In genomic region chr3:5019411-5020261, GRCh38 we compare ENCODE assay signal across 8 cellular contexts. TPM values are rescaled to one million over a fixed set of nuclear protein-coding genes. Genes with fewer than 3 reads are reported as not detected.
DNase-seq lines count a peak whose midpoint lies in the region; ATAC-seq and TF ChIP-seq lines count a peak whose summit lies in the region.

No MANE protein-coding gene starts in this region.

- H2AFZ ChIP-seq in HCT116 (ENCODE audit: low read depth, low read length, poor library complexity, severe bottlenecking) (no peak overlapping the region), MM.1S (ENCODE audit: low read length) (no peak overlapping the region)

- TF ChIP-seq POLR2A in HCT116 (IDR thresholded peaks at IDR 0.05; ENCODE audit: borderline replicate concordance, extremely low read depth, insufficient read depth, insufficient read length) = no peak

- POLR2A ChIA-PET in HCT116 (lab: Charles Lee) = interaction anchor here (1.9 kb wide), 1 partner anchor 27 kb away, joined by 5 read pairs; no protein-coding TSS in a partner anchor

- H3K9me2 ChIP-seq in HCT116 (ENCODE audit: insufficient read depth) = no peaks in the 10 kb centered on the region
- H3K9me2 ChIP-seq in MM.1S (replicated peaks; ENCODE audit: insufficient read depth, low read length) = no peaks in the 10 kb centered on the region

- TF ChIP-seq RAD21 in HCT116 (IDR thresholded peaks at IDR 0.05; ENCODE audit: low read depth) = no peak

- no TSS peak for BruUV-seq in HCT116 (replicated peaks; lab: Mats Ljungman, UMichigan)

- H3K9me3 ChIP-seq in HCT116 (ENCODE audit: control insufficient read depth in 1 of 2, insufficient read depth in 1 of 2, low read depth in 1 of 2, low read length in 2 of 2) (no peaks in the 10 kb centered on the region), MM.1S (replicated peaks; ENCODE audit: insufficient read depth, low read length) (no peaks in the 10 kb centered on the region)
- no peaks in the 10 kb centered on the region for H3K9me3 ChIP-seq in effector memory CD4-positive, alpha-beta T cell (ENCODE audit: control insufficient read depth, low read length)

- H3K4me2 ChIP-seq in HCT116 (ENCODE audit: low read length) = peak overlapping the region; percentile 70
- no peak overlapping the region for H3K4me2 ChIP-seq in MM.1S (ENCODE audit: low read depth, low read length)

- H3F3A ChIP-seq in MM.1S (ENCODE audit: insufficient read depth, low read length) = no peaks in the 10 kb centered on the region

- intact Hi-C loops in HCT116 (cut with micrococcal nuclease) = loop anchor here (10.0 kb wide), 1 partner anchor 185 kb away; no protein-coding TSS in a partner anchor

- no peaks in the 10 kb centered on the region for H3K79me2 ChIP-seq in HCT116 (ENCODE audit: insufficient read depth, low read length)
- no peaks in the 10 kb centered on the region for H3K79me2 ChIP-seq in MM.1S (ENCODE audit: low read length)

- H3K4me1 ChIP-seq in HCT116 (ENCODE audit: control insufficient read depth in 1 of 2, insufficient read depth in 2 of 2, low read length in 2 of 2) = peaks cover 70 to 99% of the 10 kb centered on the region in 2 experiments
- H3K4me1 ChIP-seq in effector memory CD4-positive, alpha-beta T cell (ENCODE audit: control insufficient read depth, insufficient read depth, low read length, poor library complexity, severe bottlenecking) = peaks cover 47% of the 10 kb centered on the region
- H3K4me1 ChIP-seq in MM.1S (ENCODE audit: low read length) = no peaks in the 10 kb centered on the region

- no peak overlapping the region for H3K27ac ChIP-seq in HCT116 (ENCODE audit: low read depth, low read length)
- peak overlapping the region; percentile 47 for H3K27ac ChIP-seq in effector memory CD4-positive, alpha-beta T cell (ENCODE audit: insufficient read depth, low read length, poor library complexity, severe bottlenecking)
- H3K27ac ChIP-seq in MM.1S (ENCODE audit: low read length) = no peak overlapping the region

- no peaks in the 10 kb centered on the region for H3K27me3 ChIP-seq in HCT116 (ENCODE audit: insufficient read depth, low read length)
- H3K27me3 ChIP-seq in effector memory CD4-positive, alpha-beta T cell (replicated peaks; ENCODE audit: control insufficient read depth, insufficient read depth, low read length, poor library complexity, severe bottlenecking) = no peaks in the 10 kb centered on the region
- no peaks in the 10 kb centered on the region for H3K27me3 ChIP-seq in MM.1S (replicated peaks; ENCODE audit: insufficient read depth, low read length)

- DNase-seq in HCT116 (ENCODE audit: low read depth, low spot score) (no peak), DMS79 (lab: John Stamatoyannopoulos, UW) (no peak), islet precursor cell (no peak), MM.1S (no peak)
- peak; percentile 82 to 85 for DNase-seq in activated CD4-positive, alpha-beta T cell treated with anti-CD3 and anti-CD28 coated beads, Interleukin-2, amount 50 U/mL, for 4 hours
- peak; percentile 60 to 79 (median 61) for DNase-seq in effector memory CD4-positive, alpha-beta T cell
- peak; percentile 56 to 86 for DNase-seq in stimulated activated CD4-positive, alpha-beta T cell treated with anti-CD3 and anti-CD28 coated beads, Interleukin-4, amount 100 ng/mL, for 4 hours

- H3K9ac ChIP-seq in HCT116 (ENCODE audit: low read length) = peak overlapping the region; percentile 33
- H3K9ac ChIP-seq in MM.1S (ENCODE audit: low read length) = no peak overlapping the region

- no peak for TF ChIP-seq CTCF in HCT116 (IDR thresholded peaks at IDR 0.05 in 2 of 3, conservative IDR thresholded peaks at IDR 0.05 in 1 of 3; ENCODE audit: borderline replicate concordance in 1 of 3, insufficient read depth in 1 of 3, low read depth in 2 of 3, low read length in 2 of 3)
- TF ChIP-seq CTCF in MM.1S (IDR thresholded peaks at IDR 0.05; ENCODE audit: low read length) = no peak

- ATAC-seq in HCT116 = no peak
- ATAC-seq in HG03108 (IDR thresholded peaks at IDR 0.05; ENCODE audit: unreplicated experiment) = no peak

- RAD21 ChIA-PET in HCT116 (lab: Charles Lee; ENCODE audit: low non-redundant PET in 1 of 2, low total read pairs in 2 of 2, uncharacterized antibody in 2 of 2, unreplicated experiment in 2 of 2) = no interaction called here

- H3K4me3 ChIP-seq in HCT116 (replicated peaks in 1 of 2; ENCODE audit: low read depth in 1 of 2, low read length in 2 of 2) = no peak overlapping the region
- H3K4me3 ChIP-seq in effector memory CD4-positive, alpha-beta T cell (ENCODE audit: insufficient read depth, low read depth, low read length, poor library complexity, severe bottlenecking) = no peak overlapping the region
- no peak overlapping the region for H3K4me3 ChIP-seq in MM.1S (ENCODE audit: low read length)

- H3K36me3 ChIP-seq in HCT116 (ENCODE audit: control insufficient read depth in 1 of 2, insufficient read depth in 2 of 2, low read length in 2 of 2) (no peaks in the 10 kb centered on the region), MM.1S (replicated peaks; ENCODE audit: insufficient read depth, low read length) (no peaks in the 10 kb centered on the region)
- no peaks in the 10 kb centered on the region for H3K36me3 ChIP-seq in effector memory CD4-positive, alpha-beta T cell (ENCODE audit: control insufficient read depth, insufficient read depth, low read length)

- CTCF ChIA-PET in HCT116 (lab: Charles Lee) = interaction anchor here (1.7 kb wide), 1 partner anchor 299 kb away, joined by 4 read pairs; no protein-coding TSS in a partner anchor

- H4K20me1 ChIP-seq in HCT116 (ENCODE audit: insufficient read depth) (no peaks in the 10 kb centered on the region), MM.1S (ENCODE audit: insufficient read depth, low read length) (no peaks in the 10 kb centered on the region)

TF ChIP-seq in HCT116, 20 proteins besides CTCF, POLR2A, EP300 and RAD21:
- TF ChIP-seq FOSL1 (IDR thresholded peaks at IDR 0.05; ENCODE audit: low read depth) = no peak
- TF ChIP-seq ZFX (IDR thresholded peaks at IDR 0.05) = no peak
TF ChIP-seq in HCT116: peak in this region for 0.

RNA-seq across cellular contexts. Expression of gene BHLHE40, which starts 40.4 kb away (rescaled TPM):
- 81.6 TPM for total RNA-seq in HCT116 (2021; ENCODE audit: unreplicated experiment)
- 129 and 166 TPM in 2 replicates for polyA plus RNA-seq in HCT116 (2012)

Comparison
In these comparisons a context has a peak if more than half of its experiments do, and no peak if none do; other contexts are left out.
1. DNase-seq: peak in activated CD4-positive, alpha-beta T cell treated with anti-CD3 and anti-CD28 coated beads, Interleukin-2, amount 50 U/mL, for 4 hours (2 of 2), effector memory CD4-positive, alpha-beta T cell (3 of 3) and stimulated activated CD4-positive, alpha-beta T cell treated with anti-CD3 and anti-CD28 coated beads, Interleukin-4, amount 100 ng/mL, for 4 hours (2 of 2); none in HCT116 (single experiment), DMS79 (single experiment), islet precursor cell (single experiment) and MM.1S (single experiment).